In genomic region chr17:45967378-45967777, GRCh38 we compare ENCODE assay signal across 24 cellular contexts. TPM values are rescaled to one million over a fixed set of nuclear protein-coding genes. Genes with fewer than 3 reads are reported as not detected.
DNase-seq lines count a peak whose midpoint lies in the region; ATAC-seq, FAIRE-seq and TF ChIP-seq lines count a peak whose summit lies in the region.
"Had no signal": no experiment of that assay in that cellular context is flagged by ENCODE, and none has a peak within 500 bp of the region (broad histone marks: within the 10 kb centered on the region; RNA-seq: fewer than 3 reads in every experiment).

No MANE protein-coding gene starts in this region.

- TF ChIP-seq CTCF in bronchial epithelial cell (IDR thresholded peaks at IDR 0.05; ENCODE audit: insufficient read depth, low read length, severe bottlenecking) (no peak), dorsolateral prefrontal cortex (IDR thresholded peaks at IDR 0.05 in 54 of 56, conservative IDR thresholded peaks at IDR 0.05 in 2 of 56; ENCODE audit: low read depth in 1 of 56, partially characterized antibody in 56 of 56) (no peak), gastrocnemius medialis (IDR thresholded peaks at IDR 0.05 in 4 of 5, conservative IDR thresholded peaks at IDR 0.05 in 1 of 5) (no peak), uterus (IDR thresholded peaks at IDR 0.05) (no peak)

- H3K9me3 ChIP-seq in gastrocnemius medialis = no peaks in the 10 kb centered on the region
- H3K9me3 ChIP-seq in uterus = no peaks in the 10 kb centered on the region
- H3K9me3 ChIP-seq: HAP-1 had no signal

- H3K27ac ChIP-seq in dorsolateral prefrontal cortex (peak overlapping the region in 41 of 59 donors; percentile 2 to 75 (median 52)), gastrocnemius medialis (peak overlapping the region in 3 of 4 donors; percentile 12 to 60 (median 39)), uterus (no peak overlapping the region)
- H3K27ac ChIP-seq: BLaER1, C4-2B had no signal

- H3K9me3 Mint-ChIP-seq in activated naive CD4-positive, alpha-beta T cell treated with anti-CD3 and anti-CD28 coated beads, Interleukin-2, amount 10 ng/mL, durations not matched to agents 7 days and 5 days = no peaks in the 10 kb centered on the region

- H3K4me1 ChIP-seq in gastrocnemius medialis (peaks cover 22 to 42% of the 10 kb centered on the region in 2 donors), uterus (no peaks in the 10 kb centered on the region)
- H3K4me1 ChIP-seq: HAP-1 had no signal

- DNase-seq in bronchial epithelial cell (ENCODE audit: low read depth) (no peak), dorsolateral prefrontal cortex (peak in 1 of 10 donors; percentile 15), gastrocnemius medialis (peak; percentile 26 to 45), 8988T (no peak), uterus (no peak)
- DNase-seq in activated naive CD4-positive, alpha-beta T cell treated with anti-CD3 and anti-CD28 coated beads, Interleukin-2, amount 10 ng/mL, durations not matched to agents 7 days and 5 days = no peak
- DNase-seq: CD4-positive, CD25-positive, alpha-beta regulatory T cell; CD8-positive, alpha-beta T cell; DMS 273 treated with DMSO at 0.1 percent for 48 hours; DMS79 treated with DMSO at 0.1 percent for 48 hours; GF-D8; GOT3; HFFc6 had no signal

- ATAC-seq in gastrocnemius medialis = peak; percentile 75 to 76
- ATAC-seq: CD8-positive, alpha-beta T cell had no signal

- in situ Hi-C loops in gastrocnemius medialis (cut with MboI; ENCODE audit: low sequenced_read_pairs in 4 of 4) = loop anchor here in 2 of 4 donors (25.0 kb wide), 1 partner anchor 330 kb away; no protein-coding TSS in a partner anchor

- no peak overlapping the region for H3K4me3 ChIP-seq in bronchial epithelial cell (ENCODE audit: low read depth, low read length)
- no peak overlapping the region for H3K4me3 ChIP-seq in dorsolateral prefrontal cortex
- H3K4me3 ChIP-seq in gastrocnemius medialis = no peak overlapping the region
- H3K4me3 ChIP-seq in uterus = no peak overlapping the region
- H3K4me3 ChIP-seq: BLaER1, HAP-1 had no signal

- H3K27me3 ChIP-seq in bronchial epithelial cell (ENCODE audit: control insufficient read depth, insufficient read depth, low read length) (peaks cover 18% of the 10 kb centered on the region), dorsolateral prefrontal cortex (no peaks in the 10 kb centered on the region), gastrocnemius medialis (no peaks in the 10 kb centered on the region), uterus (no peaks in the 10 kb centered on the region)
- H3K27me3 ChIP-seq: BLaER1 had no signal

- no peak overlapping the region for H3K27ac Mint-ChIP-seq in activated naive CD4-positive, alpha-beta T cell treated with anti-CD3 and anti-CD28 coated beads, Interleukin-2, amount 10 ng/mL, durations not matched to agents 7 days and 5 days
- H3K27ac Mint-ChIP-seq: B cell; CD4-positive, CD25-positive, alpha-beta regulatory T cell; CD8-positive, alpha-beta T cell; HFFc6 had no signal

- no peak overlapping the region for H3K4me3 Mint-ChIP-seq in activated naive CD4-positive, alpha-beta T cell treated with anti-CD3 and anti-CD28 coated beads, Interleukin-2, amount 10 ng/mL, durations not matched to agents 7 days and 5 days
- H3K4me3 Mint-ChIP-seq: B cell; CD4-positive, CD25-positive, alpha-beta regulatory T cell; CD8-positive, alpha-beta T cell; HFFc6 had no signal

- H3K27me3 Mint-ChIP-seq in activated naive CD4-positive, alpha-beta T cell treated with anti-CD3 and anti-CD28 coated beads, Interleukin-2, amount 10 ng/mL, durations not matched to agents 7 days and 5 days = peaks cover 34% of the 10 kb centered on the region

- H3K36me3 ChIP-seq in bronchial epithelial cell (ENCODE audit: control insufficient read depth, insufficient read depth, low read length) (no peaks in the 10 kb centered on the region), gastrocnemius medialis (peaks cover 0 to 8% of the 10 kb centered on the region in 2 donors), uterus (no peaks in the 10 kb centered on the region)
- H3K36me3 ChIP-seq: BLaER1, HAP-1 had no signal

- CTCF ChIA-PET in activated naive CD4-positive, alpha-beta T cell treated with anti-CD3 and anti-CD28 coated beads, Interleukin-2, amount 10 ng/mL, durations not matched to agents 7 days and 5 days (lab: Charles Lee) = interaction anchor here (1.1 kb wide), 1 partner anchor 18 kb away, joined by 4 read pairs; no protein-coding TSS in a partner anchor

- peak; percentile 52 for FAIRE-seq in bronchial epithelial cell (lab: Jason Lieb, UNC)
- FAIRE-seq: A204.1, D721Med, GM12891, GM18507, H54 had no signal

- no peaks in the 10 kb centered on the region for H3K4me1 Mint-ChIP-seq in activated naive CD4-positive, alpha-beta T cell treated with anti-CD3 and anti-CD28 coated beads, Interleukin-2, amount 10 ng/mL, durations not matched to agents 7 days and 5 days
- H3K4me1 Mint-ChIP-seq: B cell; CD4-positive, CD25-positive, alpha-beta regulatory T cell had no signal

- H3K36me3 Mint-ChIP-seq in activated naive CD4-positive, alpha-beta T cell treated with anti-CD3 and anti-CD28 coated beads, Interleukin-2, amount 10 ng/mL, durations not matched to agents 7 days and 5 days = no peaks in the 10 kb centered on the region
- H3K36me3 Mint-ChIP-seq: CD8-positive, alpha-beta T cell had no signal

- no peak for TF ChIP-seq POLR2A in gastrocnemius medialis (IDR thresholded peaks at IDR 0.05)
- no peak for TF ChIP-seq POLR2A in uterus (IDR thresholded peaks at IDR 0.05)

- intact Hi-C loops in dorsolateral prefrontal cortex (cut with DNase I) (no loop called here), gastrocnemius medialis (cut with DNase I; ENCODE audit: low total_unique reads) (no loop called here), uterus (cut with DNase I; ENCODE audit: low total_unique reads) (no loop called here)

RNA-seq across cellular contexts. Expression of gene STH, which starts 31.7 kb away (rescaled TPM):
- total RNA-seq in bronchial epithelial cell = not detected in 2 replicates
- 10 to 100 TPM in 84 of 120 experiments, 1 to 10 TPM in 36; 1.8 to 35.0 (median 12.2) TPM for total RNA-seq in dorsolateral prefrontal cortex
- not detected for total RNA-seq in gastrocnemius medialis
- total RNA-seq in uterus = not detected
- total RNA-seq: B cell; CD4-positive, CD25-positive, alpha-beta regulatory T cell; CD8-positive, alpha-beta T cell; Daoy; G401; HFFc6 had no signal

Comparison
In these comparisons a context has a peak if more than half of its experiments do, and no peak if none do; other contexts are left out.
1. DNase-seq: peak in gastrocnemius medialis (2 of 2); none in bronchial epithelial cell (single experiment), 8988T (single experiment), uterus (0 of 2) and activated naive CD4-positive, alpha-beta T cell treated with anti-CD3 and anti-CD28 coated beads, Interleukin-2, amount 10 ng/mL, durations not matched to agents 7 days and 5 days (single experiment).
2. H3K27ac ChIP-seq: peak in dorsolateral prefrontal cortex (41 of 59) and gastrocnemius medialis (3 of 4); none in uterus (0 of 2).